Comparison of ENCODE assay signal across 9 cellular contexts in the genomic region with DNA sequence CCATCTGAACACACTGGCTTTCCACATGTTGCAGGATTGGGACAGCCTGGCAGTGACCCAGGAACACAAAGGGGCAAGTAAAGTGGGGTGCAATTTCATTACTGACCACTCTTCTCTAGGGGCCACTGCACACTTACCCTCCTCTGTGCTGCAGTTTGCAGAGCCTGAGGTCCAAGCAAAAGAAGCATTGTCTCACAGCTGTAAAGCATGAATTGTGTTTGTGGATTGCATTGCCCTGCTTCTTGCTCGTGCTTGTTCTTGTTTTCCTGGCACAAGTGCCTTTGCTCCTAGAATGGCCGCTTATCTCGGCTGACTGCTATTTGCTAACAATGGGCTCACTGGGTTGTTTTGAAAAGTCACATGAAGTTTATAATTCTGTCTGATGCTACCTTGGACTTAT.
DNase-seq lines count a peak whose midpoint lies in the region; ATAC-seq and TF ChIP-seq lines count a peak whose summit lies in the region.
"Had no signal": no experiment of that assay in that cellular context is flagged by ENCODE, and none has a peak within 500 bp of the region (broad histone marks: within the 10 kb centered on the region; RNA-seq: fewer than 3 reads in every experiment).

No MANE protein-coding gene starts in this region.

- no peak overlapping the region for H3K23ac ChIP-seq in trophoblast cell (ENCODE audit: low read length)

- POLR2A ChIA-PET in MCF 10A (lab: Yijun Ruan, JAX), result interaction anchor here (0.6 to 3.2 kb wide), 14 partner anchors 9 to 485 kb away, joined by 3 to 18 read pairs (median 5); no protein-coding TSS in a partner anchor

- no peak overlapping the region for H4K8ac ChIP-seq in trophoblast cell (ENCODE audit: low read depth, low read length)

- peak overlapping the region; percentile 39 for H4K91ac ChIP-seq in trophoblast cell (ENCODE audit: low read depth, low read length)

- no peak overlapping the region for H3K27ac ChIP-seq in trophoblast cell (ENCODE audit: low read depth, low read length)
- H3K27ac ChIP-seq: BLaER1 had no signal

- TF ChIP-seq CTCF in Calu3 (IDR thresholded peaks at IDR 0.05; ENCODE audit: unreplicated experiment) (no peak), MCF 10A (IDR thresholded peaks at IDR 0.05; ENCODE audit: unreplicated experiment) (no peak), chondrocyte (IDR thresholded peaks at IDR 0.05) (no peak)

- intact Hi-C loops in Calu3 (cut with micrococcal nuclease; ENCODE audit: unreplicated experiment), result no loop called here
- intact Hi-C loops in MCF 10A (cut with micrococcal nuclease), result loop anchor here (2.0 kb wide), 1 partner anchor 30 kb away; no protein-coding TSS in a partner anchor
- intact Hi-C loops in left cardiac atrium (cut with DNase I), result no loop called here

- no peak overlapping the region for H3K4ac ChIP-seq in trophoblast cell (ENCODE audit: low read depth, low read length)

- peak overlapping the region; percentile 87 for H2BK12ac ChIP-seq in trophoblast cell (ENCODE audit: low read length)

- BruUV-seq in Calu3 (replicated peaks; lab: Mats Ljungman, UMichigan) (no TSS peak), MCF 10A (replicated peaks; lab: Mats Ljungman, UMichigan) (no TSS peak)

- no peak overlapping the region for H2AK5ac ChIP-seq in trophoblast cell (ENCODE audit: low read length)

- H3K79me1 ChIP-seq in trophoblast cell (ENCODE audit: low read length), result peaks cover 12% of the 10 kb centered on the region

- CTCF ChIA-PET in Calu3 (lab: Charles Lee), result interaction anchor here (2.1 kb wide), 1 partner anchor 26 kb away, joined by 7 read pairs; no protein-coding TSS in a partner anchor
- CTCF ChIA-PET in MCF 10A (lab: Yijun Ruan, JAX), result interaction anchor here (0.6 to 6.5 kb wide), 14 partner anchors 9 to 493 kb away, joined by 3 to 50 read pairs (median 4); partner anchors contain the start of genes JADE1 and SCLT1

- H3K9me3 Mint-ChIP-seq in Calu3 (ENCODE audit: low read depth, unreplicated experiment) (no peaks in the 10 kb centered on the region), MCF 10A (ENCODE audit: unreplicated experiment) (peaks cover 6% of the 10 kb centered on the region), chondrocyte (ENCODE audit: low read depth) (peaks cover 6% of the 10 kb centered on the region)

- H3K4me1 ChIP-seq in trophoblast cell (ENCODE audit: control insufficient read depth in 1 of 2, insufficient read depth in 2 of 2, low read length in 2 of 2), result peaks cover 15 to 26% of the 10 kb centered on the region in 2 experiments
- H3K4me1 ChIP-seq: BLaER1 had no signal

- peak overlapping the region; percentile 3 for H3K18ac ChIP-seq in trophoblast cell (ENCODE audit: low read length)

- peak; percentile 20 to 35 for ATAC-seq in left cardiac atrium
- ATAC-seq in GM19324 (IDR thresholded peaks at IDR 0.05; ENCODE audit: low FRiP score, unreplicated experiment), result no peak

- DNase-seq in Calu3 (no peak), MCF 10A (ENCODE audit: unreplicated experiment) (peak; percentile 48), left cardiac atrium (no peak), trophoblast cell (no peak), KG1 (lab: John Stamatoyannopoulos, UW) (no peak), chondrocyte (ENCODE audit: low spot score) (no peak), activated gamma-delta T cell treated with Interleukin-2 at 50 U/mL for 16 hours (no peak)

- no peaks in the 10 kb centered on the region for H3K36me3 ChIP-seq in trophoblast cell (ENCODE audit: control insufficient read depth in 1 of 2, insufficient read depth in 2 of 2, low read length in 2 of 2)
- H3K36me3 ChIP-seq: BLaER1 had no signal

- H3K9ac ChIP-seq in trophoblast cell (ENCODE audit: low read length), result no peak overlapping the region
- H3K9ac ChIP-seq: BLaER1 had no signal

- no peak overlapping the region for H3K4me2 ChIP-seq in trophoblast cell (ENCODE audit: low read length)
- H3K4me2 ChIP-seq: BLaER1 had no signal

- H3K27ac Mint-ChIP-seq in Calu3 (ENCODE audit: unreplicated experiment) (peak overlapping the region; percentile 98), MCF 10A (ENCODE audit: low read depth, unreplicated experiment) (peak overlapping the region; percentile 84), chondrocyte (ENCODE audit: unreplicated experiment) (no peak overlapping the region)

- no peaks in the 10 kb centered on the region for H3K27me3 ChIP-seq in trophoblast cell (ENCODE audit: insufficient read depth, low read length)
- H3K27me3 ChIP-seq: BLaER1 had no signal

- H2AFZ ChIP-seq in trophoblast cell (ENCODE audit: insufficient read depth, low read length, poor library complexity), result no peak overlapping the region

- H3K4me3 Mint-ChIP-seq in Calu3 (ENCODE audit: low read depth, unreplicated experiment) (peak overlapping the region; percentile 76), MCF 10A (ENCODE audit: unreplicated experiment) (peak overlapping the region; percentile 53), chondrocyte (ENCODE audit: unreplicated experiment) (no peak overlapping the region)

- H2BK120ac ChIP-seq in trophoblast cell (ENCODE audit: insufficient read depth, low read length, poor library complexity), result peak overlapping the region; percentile 84

- H3K4me1 Mint-ChIP-seq in Calu3 (ENCODE audit: low read depth, unreplicated experiment), result peaks cover 34% of the 10 kb centered on the region
- peaks cover 62% of the 10 kb centered on the region for H3K4me1 Mint-ChIP-seq in MCF 10A (ENCODE audit: insufficient read depth, unreplicated experiment)
- peaks cover 55% of the 10 kb centered on the region for H3K4me1 Mint-ChIP-seq in chondrocyte (ENCODE audit: low read depth)

- peaks cover 2% of the 10 kb centered on the region for H3K79me2 ChIP-seq in trophoblast cell (ENCODE audit: control insufficient read depth, insufficient read depth, low read length, poor library complexity)

- no CpG with 5 or more reads among the region's 3 CpGs for WGBS in trophoblast cell (ENCODE audit: extremely low coverage, insufficient coverage, insufficient read length)

- no peak overlapping the region for H2BK5ac ChIP-seq in trophoblast cell (ENCODE audit: low read depth, low read length, poor library complexity)

- H3K36me3 Mint-ChIP-seq in Calu3 (ENCODE audit: insufficient read depth, unreplicated experiment) (peaks cover 10% of the 10 kb centered on the region), MCF 10A (ENCODE audit: insufficient read depth, unreplicated experiment) (peaks cover 4% of the 10 kb centered on the region), chondrocyte (ENCODE audit: low read depth) (peaks cover 2% of the 10 kb centered on the region)

- H3K14ac ChIP-seq in trophoblast cell (ENCODE audit: low read length), result peak overlapping the region; percentile 34

- H3K9me3 ChIP-seq in trophoblast cell (ENCODE audit: insufficient read depth, low read depth, low read length), result no peaks in the 10 kb centered on the region
- H3K9me3 ChIP-seq: BLaER1 had no signal

- no peak overlapping the region for H3K4me3 ChIP-seq in trophoblast cell (ENCODE audit: low read depth, low read length)
- H3K4me3 ChIP-seq: BLaER1 had no signal

- H4K12ac ChIP-seq in trophoblast cell (ENCODE audit: low read depth, low read length), result no peak overlapping the region

- H3K27me3 Mint-ChIP-seq in Calu3 (ENCODE audit: unreplicated experiment) (no peaks in the 10 kb centered on the region), MCF 10A (ENCODE audit: insufficient read depth, unreplicated experiment) (no peaks in the 10 kb centered on the region), chondrocyte (ENCODE audit: low read depth) (no peaks in the 10 kb centered on the region)
